In genomic region chr20:46406200-46406985, GRCh38 we compare ENCODE assay signal across 8 cellular contexts. TPM values are rescaled to one million over a fixed set of nuclear protein-coding genes. Genes with fewer than 3 reads are reported as not detected.
DNase-seq lines count a peak whose midpoint lies in the region; ATAC-seq lines count a peak whose summit lies in the region.

Gene ELMO2, minus strand, starts transcription at chr20:46406615. Its CDS starts 12,133 bp downstream, at chr20:46394482.

- peaks cover 6% of the 10 kb centered on the region for H3K4me1 ChIP-seq in right cardiac atrium (ENCODE audit: control insufficient read depth, insufficient read depth, low read length)
- peaks cover 23% of the 10 kb centered on the region for H3K4me1 ChIP-seq in rectal smooth muscle tissue (ENCODE audit: control insufficient read depth, insufficient read depth, low read length)
- H3K4me1 ChIP-seq in aorta (ENCODE audit: control insufficient read depth in 1 of 2, insufficient read depth in 2 of 2, low read length in 2 of 2), result peaks cover 0 to 4% of the 10 kb centered on the region in 2 donors

- peak within 1 kb of the TSS; percentile 66 for H3K9ac ChIP-seq in rectal smooth muscle tissue (ENCODE audit: low read length)

- intact Hi-C loops in right cardiac atrium (cut with DNase I) (no loop called here), aorta (cut with DNase I) (loop anchor here in 1 of 2 donors (2.0 kb wide), 2 partner anchors 42 to 318 kb away; partner anchors contain the start of gene NCOA5)

- peak; percentile 83 to 91 for DNase-seq in NCI-H187 (lab: John Stamatoyannopoulos, UW)
- DNase-seq in T-helper 2 cell, result peak; percentile 89 to 97 (median 95)
- peak; percentile 70 to 98 (median 96) for DNase-seq in anterior cingulate cortex (lab: John Stamatoyannopoulos, UW)
- DNase-seq in right cardiac atrium, result peak; percentile 98 to 99 (median 98)
- DNase-seq in aorta, result peak; percentile 98 to 99

- under 1% methylated on average over 60 of the region's 60 CpGs for WGBS in right cardiac atrium
- 0 to 1% methylated on average over 47 to 60 of the region's 60 CpGs for WGBS in aorta, 2 donors

- H3K27ac ChIP-seq in right cardiac atrium (ENCODE audit: low read length), result peak within 1 kb of the TSS; percentile 96
- peak within 1 kb of the TSS; percentile 90 for H3K27ac ChIP-seq in rectal smooth muscle tissue (ENCODE audit: low read depth, low read length)
- peak within 1 kb of the TSS; percentile 6 to 82 for H3K27ac ChIP-seq in aorta (ENCODE audit: low read depth in 1 of 2, low read length in 2 of 2)

- peak; percentile 85 for ATAC-seq in GM18498 (IDR thresholded peaks at IDR 0.05; ENCODE audit: unreplicated experiment)
- peak; percentile 88 for ATAC-seq in HG02938 (IDR thresholded peaks at IDR 0.05; ENCODE audit: unreplicated experiment)
- ATAC-seq in right cardiac atrium, result peak; percentile 96
- ATAC-seq in aorta (ENCODE audit: low FRiP score), result peak; percentile 95

- H3K9me3 ChIP-seq in right cardiac atrium (ENCODE audit: control insufficient read depth, low read length) (no peaks in the 10 kb centered on the region), aorta (ENCODE audit: control insufficient read depth, low read length) (no peaks in the 10 kb centered on the region)

- no peaks in the 10 kb centered on the region for H3K36me3 ChIP-seq in rectal smooth muscle tissue (ENCODE audit: control insufficient read depth, insufficient read depth, low read length)
- no peaks in the 10 kb centered on the region for H3K36me3 ChIP-seq in aorta (ENCODE audit: control insufficient read depth in 1 of 2, insufficient read depth in 2 of 2, low read length in 1 of 2)

- H3K27me3 ChIP-seq in right cardiac atrium (ENCODE audit: control insufficient read depth, insufficient read depth) (no peaks in the 10 kb centered on the region), rectal smooth muscle tissue (ENCODE audit: control insufficient read depth, insufficient read depth, low read length) (no peaks in the 10 kb centered on the region), aorta (ENCODE audit: control insufficient read depth in 1 of 2, insufficient read depth in 2 of 2, low read length in 1 of 2) (no peaks in the 10 kb centered on the region)

- H3K4me3 ChIP-seq in right cardiac atrium (ENCODE audit: low read length) (peak within 1 kb of the TSS; percentile 65), rectal smooth muscle tissue (ENCODE audit: low read length) (peak within 1 kb of the TSS; percentile 83), aorta (ENCODE audit: low read length in 2 of 2) (peak within 1 kb of the TSS; percentile 60 to 85)

RNA-seq across cellular contexts. Expression of gene ELMO2, which starts in this region (rescaled TPM):
- total RNA-seq in right cardiac atrium (10 to 100 TPM; 29.0 to 40.2 (median 35.0) TPM), aorta (10 to 100 TPM; 47.5 to 51.6 TPM)
- polyA plus RNA-seq in right cardiac atrium (20.7 TPM), aorta (10 to 100 TPM; 19.3 to 24.2 TPM)

Comparison
In these comparisons a context has a peak if more than half of its experiments do, and no peak if none do; other contexts are left out.
1. Peak in every context shown above with its lines: DNase-seq, ATAC-seq, H3K4me3 ChIP-seq and H3K27ac ChIP-seq.
2. H3K27ac ChIP-seq: peak in every context shown above with its lines; median percentile 96 in right cardiac atrium; 90 in rectal smooth muscle tissue; 44 in aorta.